In genomic region chr3:184002469-184002868, GRCh38 we compare ENCODE assay signal across 17 cellular contexts. TPM values are rescaled to one million over a fixed set of nuclear protein-coding genes. Genes with fewer than 3 reads are reported as not detected.
DNase-seq lines count a peak whose midpoint lies in the region; ATAC-seq and TF ChIP-seq lines count a peak whose summit lies in the region.
"Had no signal": no experiment of that assay in that cellular context is flagged by ENCODE, and none has a peak within 500 bp of the region (broad histone marks: within the 10 kb centered on the region; RNA-seq: fewer than 3 reads in every experiment).

No MANE protein-coding gene starts in this region.

- no peak overlapping the region for H3K4me2 ChIP-seq in neuronal stem cell (ENCODE audit: insufficient read depth, low read length, poor library complexity, severe bottlenecking)
- H3K4me2 ChIP-seq: KMS-11 had no signal

- 61 to 68% methylated on average over 11 of the region's 11 CpGs for WGBS in heart right ventricle, 2 donors
- no CpG with 5 or more reads among the region's 11 CpGs for WGBS in neuronal stem cell (ENCODE audit: extremely low coverage in 2 of 2, insufficient read length in 2 of 2, insufficient replicate concordance in 1 of 2), 2 donors

- H2AK5ac ChIP-seq in neuronal stem cell (ENCODE audit: low read depth, low read length) = no peak overlapping the region

- no peak overlapping the region for H3K4me3 ChIP-seq in heart right ventricle
- H3K4me3 ChIP-seq in neuronal stem cell (ENCODE audit: low read length in 2 of 2) = no peak overlapping the region
- H3K4me3 ChIP-seq in vagina = no peak overlapping the region

- H2AFZ ChIP-seq in neuronal stem cell (ENCODE audit: low read length) = no peak overlapping the region

- DNase-seq in G401 (ENCODE audit: low spot score) = peak; percentile 18
- DNase-seq in cerebellar cortex (ENCODE audit: low spot score) = peak; percentile 9
- peak in 1 of 2 donors; percentile 43 for DNase-seq in heart right ventricle
- DNase-seq in neuronal stem cell (ENCODE audit: low spot score) = no peak
- no peak for DNase-seq in KBM-7
- no peak for DNase-seq in WTC11 (ENCODE audit: low spot score)
- no peak for DNase-seq in vagina (ENCODE audit: extremely low spot score in 2 of 2)
- DNase-seq: CD8-positive, alpha-beta T cell; DMS79 treated with DMSO at 0.1 percent for 48 hours; NCI-H1436 treated with DMSO at 0.1 percent for 48 hours; NCI-H2081; NCI-H510A treated with DMSO at 0.1 percent for 48 hours had no signal

- H3K9ac ChIP-seq in neuronal stem cell (ENCODE audit: low read depth, low read length, poor library complexity) = no peak overlapping the region
- H3K9ac ChIP-seq: KMS-11 had no signal

- peaks cover 10% of the 10 kb centered on the region for H3K4me1 Mint-ChIP-seq in WTC11

- in situ Hi-C loops in G401 (cut with HindIII; ENCODE audit: low sequenced_read_pairs) (no loop called here), KBM-7 (cut with MboI; ENCODE audit: low pct_unique_long_range_greater_than_20kb, low sequenced_read_pairs) (no loop called here)

- no peak overlapping the region for H2BK15ac ChIP-seq in neuronal stem cell (ENCODE audit: low read length)

- H2BK120ac ChIP-seq in neuronal stem cell (ENCODE audit: low read depth, low read length) = no peak overlapping the region

- peak overlapping the region in 8 of 10 donors; percentile 34 to 67 (median 49) for H3K27ac ChIP-seq in heart right ventricle
- H3K27ac ChIP-seq in neuronal stem cell (replicated peaks; ENCODE audit: low read length) = no peak overlapping the region
- H3K27ac ChIP-seq in vagina = no peak overlapping the region
- H3K27ac ChIP-seq: KMS-11 had no signal

- TF ChIP-seq CTCF in heart right ventricle (IDR thresholded peaks at IDR 0.05) = peak in 3 of 9 donors; percentile 15 to 21 (median 21)
- TF ChIP-seq CTCF in WTC11 (IDR thresholded peaks at IDR 0.05) = no peak
- TF ChIP-seq CTCF in vagina (IDR thresholded peaks at IDR 0.05) = no peak

- H3K4me1 ChIP-seq in heart right ventricle (peaks cover 0 to 74% (median 51%) of the 10 kb centered on the region in 9 donors), neuronal stem cell (ENCODE audit: control insufficient read depth in 2 of 2, insufficient read depth in 1 of 2, low read depth in 1 of 2, low read length in 2 of 2) (no peaks in the 10 kb centered on the region), vagina (peaks cover 27% of the 10 kb centered on the region)

- no peak overlapping the region for H3K4ac ChIP-seq in neuronal stem cell (ENCODE audit: low read length)

- H3K18ac ChIP-seq in neuronal stem cell (ENCODE audit: low read length) = no peak overlapping the region

- no peaks in the 10 kb centered on the region for H3K9me3 ChIP-seq in heart right ventricle
- no peaks in the 10 kb centered on the region for H3K9me3 ChIP-seq in neuronal stem cell (replicated peaks in 1 of 2; ENCODE audit: control insufficient read depth in 2 of 2, insufficient read depth in 1 of 2, low read depth in 1 of 2, low read length in 2 of 2)
- H3K9me3 ChIP-seq in vagina = no peaks in the 10 kb centered on the region

- no peak for TF ChIP-seq POLR2A in vagina (IDR thresholded peaks at IDR 0.05)

- no peak overlapping the region for H3K27ac Mint-ChIP-seq in WTC11
- H3K27ac Mint-ChIP-seq: CD8-positive, alpha-beta T cell had no signal

- no peak overlapping the region for H4K8ac ChIP-seq in neuronal stem cell (ENCODE audit: low read depth, low read length)

- H3K36me3 ChIP-seq in heart right ventricle (peaks cover 0 to 21% (median 4%) of the 10 kb centered on the region in 9 donors), neuronal stem cell (replicated peaks in 1 of 2; ENCODE audit: control insufficient read depth in 2 of 2, insufficient read depth in 2 of 2, low read length in 2 of 2) (peaks cover 2 to 26% of the 10 kb centered on the region in 2 donors), vagina (peaks cover 0 to 5% of the 10 kb centered on the region in 2 donors)

- H3K27me3 ChIP-seq in heart right ventricle (no peaks in the 10 kb centered on the region), neuronal stem cell (ENCODE audit: control insufficient read depth in 3 of 3, insufficient read depth in 3 of 3, low read depth in 1 of 3, low read length in 3 of 3) (no peaks in the 10 kb centered on the region), vagina (no peaks in the 10 kb centered on the region)

- peaks cover 1% of the 10 kb centered on the region for H3K79me1 ChIP-seq in neuronal stem cell (ENCODE audit: low read depth, low read length)

- H3K36me3 Mint-ChIP-seq in WTC11 = no peaks in the 10 kb centered on the region

- intact Hi-C loops in heart right ventricle (cut with DNase I) (loop anchor here in 1 of 10 donors (10.0 kb wide), 1 partner anchor 108 kb away; no protein-coding TSS in a partner anchor), vagina (cut with DNase I) (no loop called here)

- H3K14ac ChIP-seq in neuronal stem cell (ENCODE audit: low read length) = peak overlapping the region; percentile 82

- H2BK12ac ChIP-seq in neuronal stem cell (ENCODE audit: low read length) = no peak overlapping the region

- H3K9me3 Mint-ChIP-seq in WTC11 = no peaks in the 10 kb centered on the region
- H3K9me3 Mint-ChIP-seq: CD8-positive, alpha-beta T cell had no signal

- H4K91ac ChIP-seq in neuronal stem cell (ENCODE audit: low read depth, low read length, poor library complexity) = no peak overlapping the region

- H3K23ac ChIP-seq in neuronal stem cell (ENCODE audit: low read depth, low read length, poor library complexity) = peak overlapping the region; percentile 1

- CTCF ChIA-PET in WTC11 (lab: Charles Lee) = interaction anchor here (0.6 to 1.4 kb wide), 3 partner anchors 11 to 107 kb away, joined by 3 to 4 read pairs (median 4); no protein-coding TSS in a partner anchor

- POLR2A ChIA-PET in WTC11 (lab: Charles Lee) = no interaction called here

- ATAC-seq in heart right ventricle (peak; percentile 55 to 89 (median 76)), WTC11 (no peak; the same call in 1 of the 2 replicates), HG02610 (IDR thresholded peaks at IDR 0.05; ENCODE audit: unreplicated experiment) (no peak)
- ATAC-seq: CD8-positive, alpha-beta T cell had no signal

- no peak overlapping the region for H2BK5ac ChIP-seq in neuronal stem cell (ENCODE audit: low read length)

- H3K27me3 Mint-ChIP-seq in WTC11 (ENCODE audit: low read depth) = no peaks in the 10 kb centered on the region

- H3K4me3 Mint-ChIP-seq in WTC11 = no peak overlapping the region
- H3K4me3 Mint-ChIP-seq: CD8-positive, alpha-beta T cell had no signal

TF ChIP-seq in WTC11, 78 proteins besides CTCF, POLR2A, EP300 and RAD21 (continues in another document):
- TF ChIP-seq TP53 (CRISPR knock-in tag; IDR thresholded peaks at IDR 0.05) = no peak
- TF ChIP-seq HMGA2 (CRISPR knock-in tag; IDR thresholded peaks at IDR 0.05) = no peak
- TF ChIP-seq NR1H2 (CRISPR knock-in tag; IDR thresholded peaks at IDR 0.05) = no peak
- no peak for TF ChIP-seq ZSCAN18 (CRISPR knock-in tag; IDR thresholded peaks at IDR 0.05)
- TF ChIP-seq USF1 (CRISPR knock-in tag; IDR thresholded peaks at IDR 0.05) = no peak
- TF ChIP-seq ESRRA (CRISPR knock-in tag; IDR thresholded peaks at IDR 0.05; ENCODE audit: borderline replicate concordance) = no peak
- no peak for TF ChIP-seq FOXP4 (CRISPR knock-in tag; IDR thresholded peaks at IDR 0.05)

RNA-seq across cellular contexts. Expression of gene ABCC5, which starts 15.2 kb away (rescaled TPM):
- 7.4 and 8.6 TPM in 2 replicates for total RNA-seq in G401 (2014; rRNA removed; shearing (Covaris generic))
- total RNA-seq in heart right ventricle = 10 to 100 TPM; 26.0 to 89.6 (median 40.9) TPM
- 10 to 100 TPM; 12.1 to 70.0 TPM for polyA plus RNA-seq in heart right ventricle
- 15.6 TPM for polyA plus RNA-seq in neuronal stem cell (2013, experiment 1 of 2)
- polyA plus RNA-seq in neuronal stem cell (2013, experiment 2 of 2) = 15.6 TPM
- 29.1 to 35.2 TPM (median 31.1 TPM) in 3 replicates for total RNA-seq in WTC11 (2021)
- total RNA-seq in vagina = 67.5 TPM

RNA-seq across cellular contexts. Expression of gene HTR3D, which starts 29.1 kb away (rescaled TPM):
- not detected in 2 replicates for total RNA-seq in G401 (2014; rRNA removed; shearing (Covaris generic))
- total RNA-seq in heart right ventricle = not detected
- polyA plus RNA-seq in heart right ventricle = not detected
- polyA plus RNA-seq in neuronal stem cell (2013, experiment 1 of 2) = not detected
- polyA plus RNA-seq in neuronal stem cell (2013, experiment 2 of 2) = not detected
- not detected in 3 replicates for total RNA-seq in WTC11 (2021)
- not detected for total RNA-seq in vagina
- total RNA-seq: A172; CD8-positive, alpha-beta T cell; M059J had no signal
- polyA plus RNA-seq: BJ had no signal

RNA-seq across cellular contexts. Expression of gene HTR3C, which starts 50.4 kb away (rescaled TPM):
- total RNA-seq in G401 (2014; rRNA removed; shearing (Covaris generic)) = not detected in 2 replicates
- total RNA-seq in heart right ventricle (not detected), WTC11 (2021) (not detected in 3 replicates), vagina (not detected)
- not detected for polyA plus RNA-seq in heart right ventricle
- polyA plus RNA-seq in neuronal stem cell (2013, experiment 1 of 2) = not detected
- 0.01 TPM for polyA plus RNA-seq in neuronal stem cell (2013, experiment 2 of 2)
- total RNA-seq: A172; CD8-positive, alpha-beta T cell had no signal
- polyA plus RNA-seq: BJ had no signal

Comparison
In these comparisons a context has a peak if more than half of its experiments do, and no peak if none do; other contexts are left out.
1. DNase-seq: peak in G401 (single experiment) and cerebellar cortex (single experiment); none in neuronal stem cell (single experiment), KBM-7 (single experiment), WTC11 (single experiment) and vagina (0 of 2).
2. ATAC-seq: peak in heart right ventricle (8 of 8); none in WTC11 (single experiment) and HG02610 (single experiment).
3. H3K27ac ChIP-seq: peak in heart right ventricle (8 of 10); none in neuronal stem cell (single experiment) and vagina (single experiment).